Comparison of ENCODE assay signal across 8 cellular contexts in genomic region chr13:42047561-42048322, GRCh38. TPM values are rescaled to one million over a fixed set of nuclear protein-coding genes. Genes with fewer than 3 reads are reported as not detected.
DNase-seq lines count a peak whose midpoint lies in the region; ATAC-seq and TF ChIP-seq lines count a peak whose summit lies in the region.

No MANE protein-coding gene starts in this region.

- peaks cover 8% of the 10 kb centered on the region; the same call in 1 of the 2 replicates for H3K4me1 ChIP-seq in iPS-20b (ENCODE audit: insufficient read depth, low read length)
- peaks cover 3 to 7% of the 10 kb centered on the region in 2 donors for H3K4me1 ChIP-seq in gastrocnemius medialis

- peak overlapping the region; percentile 80 for H3K9ac ChIP-seq in iPS-20b (ENCODE audit: low read depth, low read length)

- H3K9me3 ChIP-seq in iPS-20b (ENCODE audit: insufficient read depth, low read depth, low read length) (no peaks in the 10 kb centered on the region), gastrocnemius medialis (no peaks in the 10 kb centered on the region)

- ATAC-seq in GM19452 (IDR thresholded peaks at IDR 0.05; ENCODE audit: unreplicated experiment) = peak; percentile 15
- ATAC-seq in gastrocnemius medialis = peak; percentile 25 to 29

- TF ChIP-seq CTCF in brain microvascular endothelial cell (IDR thresholded peaks at IDR 0.05; ENCODE audit: low read depth, low read length, missing control alignments) (no peak), gastrocnemius medialis (IDR thresholded peaks at IDR 0.05 in 4 of 5, conservative IDR thresholded peaks at IDR 0.05 in 1 of 5) (no peak)

- intact Hi-C loops in gastrocnemius medialis (cut with DNase I; ENCODE audit: low total_unique reads) = loop anchor here (1.0 to 10.0 kb wide), 5 partner anchors 7 to 983 kb away; partner anchors contain the start of genes AKAP11, NAA16 and WBP4

- H3K36me3 ChIP-seq in brain microvascular endothelial cell (replicated peaks) (no peaks in the 10 kb centered on the region), iPS-20b (ENCODE audit: insufficient read depth, low read depth, low read length) (no peaks in the 10 kb centered on the region), gastrocnemius medialis (no peaks in the 10 kb centered on the region)

- DNase-seq in COLO668 (lab: John Stamatoyannopoulos, UW; ENCODE audit: unreplicated experiment) (peak; percentile 86), HT1080 (ENCODE audit: low read depth) (peak; percentile 65), SK-N-DZ (ENCODE audit: low spot score) (peak; percentile 46), brain microvascular endothelial cell (peak; percentile 43), gastrocnemius medialis (no peak)
- no peak for DNase-seq in NK-92 treated with Interleukin-12 subunit alpha and Interleukin-12 subunit beta, amount 100 ng/mL, for 24 hours (lab: John Stamatoyannopoulos, UW)

- in situ Hi-C loops in brain microvascular endothelial cell (cut with HindIII; ENCODE audit: low pct_ligation_motif_present, low sequenced_read_pairs) = no loop called here
- in situ Hi-C loops in gastrocnemius medialis (cut with MboI; ENCODE audit: low sequenced_read_pairs in 4 of 4) = loop anchor here in 1 of 4 donors (10.0 kb wide), 1 partner anchor 383 kb away; no protein-coding TSS in a partner anchor

- H3K4me3 ChIP-seq in brain microvascular endothelial cell (ENCODE audit: low read depth, low read length) (peak overlapping the region; percentile 78), iPS-20b (ENCODE audit: low read length) (peak overlapping the region; percentile 89), gastrocnemius medialis (peak overlapping the region; percentile 67 to 95 (median 90))

- H3K27me3 ChIP-seq in brain microvascular endothelial cell (replicated peaks) (no peaks in the 10 kb centered on the region), iPS-20b (ENCODE audit: insufficient read depth, low read length) (peaks cover 61% of the 10 kb centered on the region), gastrocnemius medialis (no peaks in the 10 kb centered on the region)

- TF ChIP-seq POLR2A in gastrocnemius medialis (IDR thresholded peaks at IDR 0.05) = no peak

- H3K27ac ChIP-seq in brain microvascular endothelial cell (peak overlapping the region; percentile 87), iPS-20b (ENCODE audit: low read length) (no peak overlapping the region), gastrocnemius medialis (peak overlapping the region; percentile 74 to 88 (median 87))

RNA-seq across cellular contexts. Expression of gene DGKH, which starts 0.7 kb away (rescaled TPM):
- total RNA-seq in HT1080 (2014; rRNA removed; shearing (Covaris generic)) = 9.9 and 10.3 TPM in 2 replicates
- polyA plus RNA-seq in HT1080 (2015; cell fraction: cytosol; rRNA removed) = 5.3 and 6.3 TPM in 2 replicates
- 8.9 and 9.3 TPM in 2 replicates for polyA plus RNA-seq in HT1080 (2015; cell fraction: nucleus; rRNA removed)
- 5.8 and 6.9 TPM in 2 replicates for polyA plus RNA-seq in SK-N-DZ (2014; cell fraction: cytosol; rRNA removed)
- polyA plus RNA-seq in SK-N-DZ (2014; cell fraction: nucleus; rRNA removed) = 10.0 and 10.7 TPM in 2 replicates
- total RNA-seq in gastrocnemius medialis = 1 to 10 TPM; 2.2 to 3.7 (median 3.0) TPM

Comparison
In these comparisons a context has a peak if more than half of its experiments do, and no peak if none do; other contexts are left out.
1. DNase-seq: peak in COLO668 (single experiment), HT1080 (single experiment), SK-N-DZ (single experiment) and brain microvascular endothelial cell (single experiment); none in gastrocnemius medialis (0 of 2) and NK-92 treated with Interleukin-12 subunit alpha and Interleukin-12 subunit beta, amount 100 ng/mL, for 24 hours (single experiment).
2. Peak in every context shown above with its lines, with median percentiles within 50 percentile points of each other: H3K4me3 ChIP-seq.